Comparison of ENCODE assay signal across 32 cellular contexts in the genomic region with DNA sequence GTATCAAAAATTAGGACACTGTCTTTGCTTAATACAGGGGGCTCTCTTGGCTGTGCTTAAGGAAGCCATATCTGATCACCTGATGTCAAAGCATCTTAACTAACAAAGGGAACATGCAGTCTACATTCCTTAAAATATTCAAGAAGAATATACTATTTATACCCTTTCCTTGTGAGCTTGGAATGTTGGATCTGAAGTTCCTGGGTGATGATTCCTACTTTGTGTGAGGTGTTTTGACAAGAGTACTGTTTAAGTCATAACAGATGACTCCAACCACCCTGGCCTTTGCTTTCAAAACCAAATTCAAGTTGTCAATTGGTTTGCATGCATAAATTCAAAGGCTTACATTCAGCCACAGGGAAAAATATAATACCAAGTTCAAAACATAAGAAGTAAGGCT.
"Had no signal": no experiment of that assay in that cellular context is flagged by ENCODE, and none has a peak within 500 bp of the region (broad histone marks: within the 10 kb centered on the region; RNA-seq: fewer than 3 reads in every experiment).

No MANE protein-coding gene starts in this region.

- H3K4me2 ChIP-seq: KMS-11 had no signal

- H3K36me3 Mint-ChIP-seq: activated naive CD4-positive, alpha-beta T cell treated with anti-CD3 and anti-CD28 coated beads, Interleukin-2, amount 50 U/mL, for 72 hours had no signal

- H3K9ac ChIP-seq: KMS-11 had no signal

- DNase-seq: activated CD4-positive, alpha-beta T cell treated with anti-CD3 and anti-CD28 coated beads, Interleukin-2, amount 10 ng/mL, durations not matched to agents 7 days and 5 days; activated CD4-positive, alpha-beta T cell treated with anti-CD3 and anti-CD28 coated beads, Interleukin-2, amount 50 U/mL, for 48 hours; activated CD8-positive, alpha-beta memory T cell treated with anti-CD3 and anti-CD28 coated beads, Interleukin-2, amount 50 U/mL, for 4 hours; activated CD8-positive, alpha-beta T cell treated with anti-CD3 and anti-CD28 coated beads, Interleukin-2, amount 10 ng/mL, durations not matched to agents 7 days and 5 days; activated gamma-delta T cell treated with Interleukin-2 at 50 U/mL for 16 hours; activated naive CD4-positive, alpha-beta T cell treated with anti-CD3 and anti-CD28 coated beads for 36 hours; activated T-cell treated with anti-CD3 and anti-CD28 coated beads for 4 hours; activated T-cell treated with anti-CD3 and anti-CD28 coated beads, Interleukin-2, amount 50 U/mL, for 4 hours; adrenal gland; brain microvascular endothelial cell; MM.1S; MV-4-11; NCI-H1092; NCI-H146; NCI-H187; NCI-H2081; NCI-H226; NCI-H446 treated with DMSO at 0.1 percent for 48 hours; NCI-H524; NCI-H69; NCI-H82; SHP77; SJCRH30 had no signal

- H3K27ac Mint-ChIP-seq: activated CD4-positive, alpha-beta T cell treated with anti-CD3 and anti-CD28 coated beads, Interleukin-2, amount 10 ng/mL, durations not matched to agents 7 days and 5 days; activated CD8-positive, alpha-beta T cell treated with anti-CD3 and anti-CD28 coated beads, Interleukin-2, amount 10 ng/mL, durations not matched to agents 7 days and 5 days; activated naive CD4-positive, alpha-beta T cell treated with anti-CD3 and anti-CD28 coated beads for 36 hours; activated naive CD4-positive, alpha-beta T cell treated with anti-CD3 and anti-CD28 coated beads, Interleukin-2, amount 50 U/mL, for 72 hours; activated T-helper 1 cell treated with anti-CD3 and anti-CD28 coated beads, Interleukin-12 subunit alpha, Interleukin-12 subunit beta, Interleukin-2, Interleukin-4 antibody, amounts not matched to agents 30 ng/mL and 10 ng/mL and 1 ng/mL, durations not matched to agents 14 hours and 24 hours and 36 hours; T-helper 1 cell treated with Interleukin-12 subunit alpha and Interleukin-12 subunit beta and Interleukin-4 antibody, amounts not matched to agents 30 μg/mL and 1 μg/mL, for 36 hours; T-helper 2 cell treated with Interferon-gamma antibody and Interleukin-4, amounts not matched to agents 5 μg/mL and 100 μg/mL, for 36 hours had no signal

- H3K4me1 ChIP-seq: adrenal gland, SJCRH30 had no signal

- FAIRE-seq: TTC549 had no signal

- H3K9me3 ChIP-seq: adrenal gland, SJCRH30 had no signal

- H3K27ac ChIP-seq: adrenal gland, brain microvascular endothelial cell, cardiac muscle cell, KMS-11, SJCRH30, SK-N-MC had no signal

- H3K27me3 Mint-ChIP-seq: activated CD4-positive, alpha-beta T cell treated with anti-CD3 and anti-CD28 coated beads, Interleukin-2, amount 10 ng/mL, durations not matched to agents 7 days and 5 days; central memory CD8-positive, alpha-beta T cell had no signal

- H3K4me3 Mint-ChIP-seq: activated CD4-positive, alpha-beta T cell treated with anti-CD3 and anti-CD28 coated beads, Interleukin-2, amount 10 ng/mL, durations not matched to agents 7 days and 5 days; activated CD8-positive, alpha-beta T cell treated with anti-CD3 and anti-CD28 coated beads, Interleukin-2, amount 10 ng/mL, durations not matched to agents 7 days and 5 days; activated naive CD4-positive, alpha-beta T cell treated with anti-CD3 and anti-CD28 coated beads for 36 hours; activated T-cell treated with anti-CD3 and anti-CD28 coated beads, Interleukin-2, amount 50 U/mL, for 4 hours; activated T-helper 1 cell treated with anti-CD3 and anti-CD28 coated beads, Interleukin-12 subunit alpha, Interleukin-12 subunit beta, Interleukin-2, Interleukin-4 antibody, amounts not matched to agents 30 ng/mL and 10 ng/mL and 1 ng/mL, durations not matched to agents 14 hours and 24 hours and 36 hours; central memory CD8-positive, alpha-beta T cell; T-helper 1 cell treated with Interleukin-12 subunit alpha and Interleukin-12 subunit beta and Interleukin-4 antibody, amounts not matched to agents 30 μg/mL and 1 μg/mL, for 36 hours; T-helper 2 cell treated with Interferon-gamma antibody and Interleukin-4, amounts not matched to agents 5 μg/mL and 100 μg/mL, for 36 hours had no signal

- H3K4me1 Mint-ChIP-seq: activated CD4-positive, alpha-beta T cell treated with anti-CD3 and anti-CD28 coated beads, Interleukin-2, amount 10 ng/mL, durations not matched to agents 7 days and 5 days; central memory CD8-positive, alpha-beta T cell had no signal

- H3K4me3 ChIP-seq: adrenal gland, cardiac muscle cell, SJCRH30, SK-N-MC had no signal

- H3K27me3 ChIP-seq: adrenal gland, brain microvascular endothelial cell, cardiac muscle cell, SJCRH30 had no signal

- H3K36me3 ChIP-seq: adrenal gland, brain microvascular endothelial cell, cardiac muscle cell, SJCRH30 had no signal

- H3K9me3 Mint-ChIP-seq: activated naive CD4-positive, alpha-beta T cell treated with anti-CD3 and anti-CD28 coated beads for 36 hours had no signal
